Comparison of ENCODE assay signal across 24 cellular contexts in the genomic region with DNA sequence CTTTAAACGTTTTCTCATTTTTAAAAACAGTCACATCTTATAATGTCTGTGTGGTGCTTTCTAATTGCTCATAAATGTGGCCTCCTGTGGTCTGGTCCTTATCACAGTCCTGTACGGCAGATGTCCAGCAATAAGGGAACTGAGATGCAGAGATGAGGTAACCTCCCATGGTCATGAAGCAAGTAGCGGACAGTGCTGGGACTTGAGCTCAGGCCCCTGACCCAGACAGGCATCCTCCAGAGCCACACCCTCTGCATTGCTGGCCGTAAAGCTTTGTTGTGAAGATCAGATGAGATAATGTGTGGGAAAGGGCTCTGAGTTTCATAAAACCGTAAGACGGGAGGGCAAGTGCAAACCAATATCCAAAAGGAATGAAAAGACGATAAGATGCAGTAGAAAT.
"Had no signal": no experiment of that assay in that cellular context is flagged by ENCODE, and none has a peak within 500 bp of the region (broad histone marks: within the 10 kb centered on the region; RNA-seq: fewer than 3 reads in every experiment).

No MANE protein-coding gene starts in this region.

- H3K4me3 Mint-ChIP-seq: activated CD8-positive, alpha-beta T cell treated with anti-CD3 and anti-CD28 coated beads, Interleukin-2, amount 10 ng/mL, durations not matched to agents 7 days and 5 days; activated naive CD8-positive, alpha-beta T cell treated with anti-CD3 and anti-CD28 coated beads, Interleukin-2, amount 10 ng/mL, durations not matched to agents 7 days and 5 days; T-cell had no signal

- H3K9me3 ChIP-seq: adrenal gland, SJCRH30 had no signal

- H3K36me3 ChIP-seq: SJCRH30 had no signal

- H3K27ac Mint-ChIP-seq: activated CD8-positive, alpha-beta T cell treated with anti-CD3 and anti-CD28 coated beads, Interleukin-2, amount 10 ng/mL, durations not matched to agents 7 days and 5 days; activated naive CD8-positive, alpha-beta T cell treated with anti-CD3 and anti-CD28 coated beads, Interleukin-2, amount 10 ng/mL, durations not matched to agents 7 days and 5 days; T-cell had no signal

- H3K9ac ChIP-seq: KMS-11 had no signal

- H3K27ac ChIP-seq: adrenal gland, KMS-11, RWPE1, SJCRH30, WERI-Rb-1 had no signal

- H3K4me3 ChIP-seq: adrenal gland, SJCRH30 had no signal

- H3K27me3 Mint-ChIP-seq: activated naive CD8-positive, alpha-beta T cell treated with anti-CD3 and anti-CD28 coated beads, Interleukin-2, amount 10 ng/mL, durations not matched to agents 7 days and 5 days; T-cell had no signal

- H3K4me1 ChIP-seq: adrenal gland, SJCRH30 had no signal

- ATAC-seq: activated CD4-positive, CD25-positive, alpha-beta regulatory T cell treated with anti-CD3 and anti-CD28 coated beads, Interleukin-2, amount 50 U/mL, for 24 hours; activated CD8-positive, alpha-beta T cell treated with anti-CD3 and anti-CD28 coated beads, Interleukin-2, amount 10 ng/mL, durations not matched to agents 7 days and 5 days; T-cell had no signal

- DNase-seq: activated CD4-positive, alpha-beta T cell treated with anti-CD3 and anti-CD28 coated beads for 4 hours; activated CD8-positive, alpha-beta memory T cell treated with anti-CD3 and anti-CD28 coated beads, Interleukin-2, amount 50 U/mL, for 48 hours; activated CD8-positive, alpha-beta T cell treated with anti-CD3 and anti-CD28 coated beads, Interleukin-2, amount 10 ng/mL, durations not matched to agents 7 days and 5 days; activated naive CD4-positive, alpha-beta T cell treated with anti-CD3 and anti-CD28 coated beads, Interleukin-2, amount 50 U/mL, for 16 hours; activated naive CD8-positive, alpha-beta T cell treated with anti-CD3 and anti-CD28 coated beads, Interleukin-2, amount 10 ng/mL, durations not matched to agents 7 days and 5 days; activated T-cell treated with anti-CD3 and anti-CD28 coated beads, Interleukin-2, amount 50 U/mL, for 1 hour; adrenal gland; anterior cingulate cortex; NCI-H1092 treated with DMSO at 0.1 percent for 48 hours; NCI-H1417 treated with DMSO at 0.1 percent for 48 hours; NCI-H1694; NCI-H2029; NCI-H2107; NCI-H2171 treated with DMSO at 0.1 percent for 48 hours; NCI-H226; NCI-H526; NCI-H82; Right ventricle myocardium superior; SJCRH30; T-cell; WERI-Rb-1 had no signal

- H3K27me3 ChIP-seq: adrenal gland, SJCRH30 had no signal

- H3K9me3 Mint-ChIP-seq: activated naive CD8-positive, alpha-beta T cell treated with anti-CD3 and anti-CD28 coated beads, Interleukin-2, amount 10 ng/mL, durations not matched to agents 7 days and 5 days; T-cell had no signal
